In the genomic region with DNA sequence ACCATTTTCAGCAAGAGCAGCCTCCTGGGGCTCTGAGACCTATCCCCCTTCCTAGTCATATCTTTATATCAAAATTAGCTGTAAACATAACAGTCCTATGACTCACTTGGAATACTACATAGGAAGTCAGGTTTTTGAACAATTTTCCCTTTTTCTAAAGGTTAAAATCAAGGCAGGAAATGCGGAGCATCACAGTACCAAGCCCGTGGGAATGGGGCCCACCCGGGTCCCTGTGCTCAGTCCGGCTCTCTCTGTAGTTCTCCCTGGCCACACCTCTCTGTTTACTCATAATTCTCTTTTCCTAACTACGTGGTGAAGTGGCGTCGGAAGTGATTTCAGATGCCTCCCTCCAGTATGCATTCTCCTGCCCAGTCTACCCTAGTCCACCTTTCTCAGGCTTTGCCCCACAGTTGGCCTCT, we compare ENCODE assay signal across 10 cellular contexts.
A peak's percentile ranks its signal among the peaks of the same experiment; 100 is the strongest.
DNase-seq lines count a peak whose midpoint lies in the region; TF ChIP-seq lines count a peak whose summit lies in the region.
"Had no signal": no experiment of that assay in that cellular context is flagged by ENCODE, and none has a peak within 500 bp of the region (broad histone marks: within the 10 kb centered on the region; RNA-seq: fewer than 3 reads in every experiment).

No MANE protein-coding gene starts in this region.

- H3F3A ChIP-seq in SK-N-SH (replicated peaks; ENCODE audit: insufficient read depth) = peaks cover 11% of the 10 kb centered on the region

- POLR2A ChIA-PET in SK-N-SH (lab: Yijun Ruan, JAX) = interaction anchor here (0.5 kb wide), 1 partner anchor 13 kb away, joined by 3 read pairs; no protein-coding TSS in a partner anchor
- POLR2A ChIA-PET in A673 (lab: Charles Lee; ENCODE audit: low non-redundant PET) = no interaction called here

- H4K20me1 ChIP-seq in SK-N-SH (ENCODE audit: insufficient read depth) = no peaks in the 10 kb centered on the region
- H4K20me1 ChIP-seq in hepatocyte (ENCODE audit: insufficient read depth, poor library complexity, severe bottlenecking) = no peaks in the 10 kb centered on the region

- peaks cover 15 to 52% of the 10 kb centered on the region in 2 experiments for H3K4me1 ChIP-seq in SK-N-SH (ENCODE audit: control insufficient read depth in 1 of 2, insufficient read depth in 2 of 2, low read depth in 1 of 2, low read length in 1 of 2)
- peaks cover 19% of the 10 kb centered on the region for H3K4me1 ChIP-seq in hepatocyte (ENCODE audit: insufficient read depth)
- H3K4me1 ChIP-seq in stomach = peaks cover 13 to 45% (median 16%) of the 10 kb centered on the region in 4 donors
- H3K4me1 ChIP-seq in A673 (ENCODE audit: insufficient read depth, low read length, poor library complexity, severe bottlenecking) = peaks cover 24% of the 10 kb centered on the region

- H3K9me3 ChIP-seq in SK-N-SH (no peaks in the 10 kb centered on the region), hepatocyte (ENCODE audit: low read depth) (no peaks in the 10 kb centered on the region), stomach (no peaks in the 10 kb centered on the region), A673 (ENCODE audit: low read depth, low read length, poor library complexity, severe bottlenecking) (no peaks in the 10 kb centered on the region), MG63 (no peaks in the 10 kb centered on the region)

- H3K27me3 ChIP-seq in SK-N-SH (ENCODE audit: insufficient read depth) = no peaks in the 10 kb centered on the region
- no peaks in the 10 kb centered on the region for H3K27me3 ChIP-seq in hepatocyte
- H3K27me3 ChIP-seq in stomach = no peaks in the 10 kb centered on the region
- H3K27me3 ChIP-seq in A673 (replicated peaks; ENCODE audit: insufficient read depth, low read depth, low read length, poor library complexity) = no peaks in the 10 kb centered on the region
- H3K27me3 ChIP-seq in MG63 = no peaks in the 10 kb centered on the region

- peak overlapping the region in 1 of 2 experiments; percentile 67; a peak in 2 of 4 replicates for H3K27ac ChIP-seq in SK-N-SH (ENCODE audit: low read depth in 2 of 2, low read length in 1 of 2)
- H3K27ac ChIP-seq in hepatocyte = peak overlapping the region; percentile 79
- peak overlapping the region; percentile 38 to 79 (median 66) for H3K27ac ChIP-seq in stomach
- no peak overlapping the region for H3K27ac ChIP-seq in A673 (ENCODE audit: low read depth, low read length, poor library complexity, severe bottlenecking)

- H3K36me3 ChIP-seq in SK-N-SH (replicated peaks in 1 of 2; ENCODE audit: control insufficient read depth in 1 of 2, insufficient read depth in 2 of 2, low read length in 1 of 2) (no peaks in the 10 kb centered on the region), hepatocyte (replicated peaks; ENCODE audit: insufficient read depth, low read depth) (no peaks in the 10 kb centered on the region), stomach (no peaks in the 10 kb centered on the region), A673 (ENCODE audit: insufficient read depth, low read length, poor library complexity, severe bottlenecking) (no peaks in the 10 kb centered on the region), MG63 (no peaks in the 10 kb centered on the region)

- no peak for TF ChIP-seq RAD21 in SK-N-SH (IDR thresholded peaks at IDR 0.05; ENCODE audit: low read length)

- intact Hi-C loops in stomach (cut with DNase I; ENCODE audit: low total_unique reads) (no loop called here), A673 (cut with micrococcal nuclease; ENCODE audit: unreplicated experiment) (no loop called here)

- H3K9ac ChIP-seq in SK-N-SH = peak overlapping the region; percentile 26; the same call in 1 of the 2 replicates

- no peak for TF ChIP-seq POLR2A in stomach (IDR thresholded peaks at IDR 0.05)

- TF ChIP-seq CTCF in SK-N-SH (IDR thresholded peaks at IDR 0.05) (no peak), hepatocyte (IDR thresholded peaks at IDR 0.05; ENCODE audit: poor library complexity) (no peak), stomach (IDR thresholded peaks at IDR 0.05) (no peak), A673 (conservative IDR thresholded peaks at IDR 0.05; ENCODE audit: low read depth, low read length) (no peak)

- H3K4me2 ChIP-seq in SK-N-SH = peak overlapping the region; percentile 65
- H3K4me2 ChIP-seq in hepatocyte = peak overlapping the region; percentile 7

- H2AFZ ChIP-seq in SK-N-SH (ENCODE audit: low read depth) (peak overlapping the region; percentile 72; the same call in 1 of the 2 replicates), hepatocyte (peak overlapping the region; percentile 12)

- H3K9me2 ChIP-seq in SK-N-SH (no peaks in the 10 kb centered on the region), hepatocyte (replicated peaks; ENCODE audit: insufficient read depth) (no peaks in the 10 kb centered on the region)

- no TSS peak for BruUV-seq in A673 (replicated peaks; lab: Mats Ljungman, UMichigan)

- H3K79me2 ChIP-seq in SK-N-SH (ENCODE audit: insufficient read depth) = no peaks in the 10 kb centered on the region
- no peaks in the 10 kb centered on the region for H3K79me2 ChIP-seq in hepatocyte

- peak; percentile 66 for DNase-seq in HCEC 1CT
- no peak for DNase-seq in SK-N-SH
- DNase-seq in hepatocyte (ENCODE audit: low spot score) = no peak
- DNase-seq in stomach = no peak
- DNase-seq in A673 (ENCODE audit: low spot score) = no peak
- no peak for DNase-seq in MG63
- DNase-seq in NCI-H526 (lab: John Stamatoyannopoulos, UW) = no peak
- DNase-seq: activated CD4-positive, CD25-positive, alpha-beta regulatory T cell; NCI-H1417 treated with DMSO at 0.1 percent for 48 hours; stimulated activated CD4-positive, alpha-beta T cell treated with anti-CD3 and anti-CD28 coated beads, Interleukin-4, amount 100 ng/mL, for 4 hours had no signal

- WGBS in SK-N-SH (ENCODE audit: low lambda C conversion rate) = 65% methylated on average over 7 of the region's 7 CpGs
- WGBS in hepatocyte (ENCODE audit: low lambda C conversion rate, missing lambda C conversion rate) = 53% methylated on average over 7 of the region's 7 CpGs
- 53 to 82% (median 65%) methylated on average over 7 of the region's 7 CpGs for WGBS in stomach, 5 donors

- no peak overlapping the region for H3K4me3 ChIP-seq in SK-N-SH (ENCODE audit: low read depth in 2 of 2, low read length in 1 of 2)
- no peak overlapping the region for H3K4me3 ChIP-seq in hepatocyte
- H3K4me3 ChIP-seq in stomach = no peak overlapping the region
- no peak overlapping the region for H3K4me3 ChIP-seq in A673 (ENCODE audit: low read depth, low read length, poor library complexity, severe bottlenecking)
- no peak overlapping the region for H3K4me3 ChIP-seq in MG63

- TF ChIP-seq EP300 in SK-N-SH (IDR thresholded peaks at IDR 0.05; ENCODE audit: borderline replicate concordance in 1 of 2, low read depth in 1 of 2, low read length in 1 of 2) (no peak), stomach (IDR thresholded peaks at IDR 0.05) (no peak)

- CTCF ChIA-PET in SK-N-SH (lab: Yijun Ruan, JAX) = no interaction called here
- CTCF ChIA-PET in A673 (lab: Charles Lee) = no interaction called here

TF ChIP-seq in SK-N-SH, 30 proteins besides CTCF, POLR2A, EP300 and RAD21:
- TF ChIP-seq JUND (IDR thresholded peaks at IDR 0.05) (peak; percentile 61), FOSL2 (IDR thresholded peaks at IDR 0.05; ENCODE audit: borderline replicate concordance, low read depth) (peak; percentile 45), TEAD4 (IDR thresholded peaks at IDR 0.05; ENCODE audit: borderline replicate concordance, insufficient read depth) (0 out of 2 replicates have a peak, but pooled peaks have one; percentile 35), GATA2 (CRISPR knock-in tag; IDR thresholded peaks at IDR 0.05) (no peak), USF1 (IDR thresholded peaks at IDR 0.05; ENCODE audit: borderline replicate concordance, low read depth) (no peak)
